12 cellular contexts compared by ENCODE assay signal in genomic region chr18:10965104-10965503, GRCh38.
"Had no signal": no experiment of that assay in that cellular context is flagged by ENCODE, and none has a peak within 500 bp of the region (broad histone marks: within the 10 kb centered on the region; RNA-seq: fewer than 3 reads in every experiment).

No MANE protein-coding gene starts in this region.

- H3K27me3 Mint-ChIP-seq: T-cell had no signal

- H3K36me3 ChIP-seq: gastroesophageal sphincter, heart right ventricle had no signal

- H3K27ac ChIP-seq: gastroesophageal sphincter, heart right ventricle had no signal

- H3K27me3 ChIP-seq: gastroesophageal sphincter had no signal

- DNase-seq: activated CD4-positive, alpha-beta T cell treated with anti-CD3 and anti-CD28 coated beads for 1 hour; activated CD4-positive, alpha-beta T cell treated with anti-CD3 and anti-CD28 coated beads, Interleukin-2, amount 50 U/mL, for 4 hours; activated naive CD4-positive, alpha-beta T cell; activated T-cell treated with anti-CD3 and anti-CD28 coated beads for 4 hours; heart right ventricle; stimulated activated CD4-positive, alpha-beta T cell treated with anti-CD3 and anti-CD28 coated beads, Interleukin-1b, Interleukin-23, amount 100 ng/mL, for 48 hours; T-cell; T1000 had no signal

- H3K4me1 Mint-ChIP-seq: neural crest cell; stimulated activated effector memory CD8-positive, alpha-beta T cell treated with anti-CD3 and anti-CD28 coated beads, Interleukin-12 subunit alpha, Interleukin-12 subunit beta, amount 100 ng/mL, for 72 hours; T-cell had no signal

- H3K4me3 ChIP-seq: gastroesophageal sphincter, heart right ventricle had no signal

- H3K4me1 ChIP-seq: gastroesophageal sphincter, heart right ventricle had no signal

- H3K36me3 Mint-ChIP-seq: stimulated activated effector memory CD8-positive, alpha-beta T cell treated with anti-CD3 and anti-CD28 coated beads, Interleukin-12 subunit alpha, Interleukin-12 subunit beta, amount 100 ng/mL, for 72 hours; T-cell had no signal

- ATAC-seq: gastroesophageal sphincter; heart right ventricle; sciatic nerve; stimulated activated effector memory CD8-positive, alpha-beta T cell treated with anti-CD3 and anti-CD28 coated beads, Interleukin-12 subunit alpha, Interleukin-12 subunit beta, amount 100 ng/mL, for 72 hours; T-cell had no signal

- H3K9me3 ChIP-seq: gastroesophageal sphincter had no signal

- H3K4me3 Mint-ChIP-seq: neural crest cell; stimulated activated effector memory CD8-positive, alpha-beta T cell treated with anti-CD3 and anti-CD28 coated beads, Interleukin-12 subunit alpha, Interleukin-12 subunit beta, amount 100 ng/mL, for 72 hours; T-cell had no signal

- H3K27ac Mint-ChIP-seq: stimulated activated effector memory CD8-positive, alpha-beta T cell treated with anti-CD3 and anti-CD28 coated beads, Interleukin-12 subunit alpha, Interleukin-12 subunit beta, amount 100 ng/mL, for 72 hours; T-cell had no signal
